In the genomic region with DNA sequence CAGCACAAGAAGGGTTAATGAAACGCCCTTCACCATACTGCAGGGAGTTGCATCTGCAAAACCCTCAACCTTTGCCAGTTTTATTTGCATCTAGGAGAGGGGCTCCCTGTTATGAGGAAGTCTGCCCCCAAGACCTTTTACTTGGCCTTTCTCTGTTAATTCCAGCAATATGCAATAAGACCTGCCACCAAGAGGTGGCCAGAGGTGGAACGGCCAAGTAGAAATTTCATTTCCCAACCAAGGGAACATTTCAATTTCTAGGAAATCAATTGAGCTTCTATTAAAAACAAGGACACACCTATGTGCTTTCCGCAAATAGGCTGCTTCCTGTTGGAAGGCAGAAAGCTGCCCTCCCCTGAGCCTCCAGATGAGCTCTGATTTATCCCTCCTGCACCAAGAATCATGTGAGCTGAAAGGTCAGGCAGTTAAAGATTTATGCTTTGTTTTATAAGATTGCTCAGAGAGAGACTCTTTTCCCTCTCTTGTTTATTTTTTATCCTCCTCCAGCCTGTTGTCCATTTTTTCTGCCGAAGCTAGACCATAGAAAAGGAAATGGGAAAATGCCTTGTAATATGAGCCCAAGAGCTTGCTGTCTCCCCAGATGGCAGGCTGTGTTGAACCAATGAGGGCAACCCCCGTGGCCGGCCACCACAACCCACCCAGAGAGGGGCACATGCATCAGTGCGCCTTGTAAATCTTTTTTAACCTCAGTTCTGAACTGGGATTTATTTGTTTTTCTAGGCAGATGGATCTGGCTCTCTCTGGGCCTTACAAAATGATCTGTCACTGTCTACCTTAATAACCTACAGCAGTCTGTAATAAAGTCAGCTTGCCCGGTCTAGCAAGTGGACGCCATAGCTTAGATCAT, we compare ENCODE assay signal across 18 cellular contexts.
DNase-seq lines count a peak whose midpoint lies in the region; ATAC-seq and TF ChIP-seq lines count a peak whose summit lies in the region.
"Had no signal": no experiment of that assay in that cellular context is flagged by ENCODE, and none has a peak within 500 bp of the region (broad histone marks: within the 10 kb centered on the region; RNA-seq: fewer than 3 reads in every experiment).

No MANE protein-coding gene starts in this region.

- peaks cover 4% of the 10 kb centered on the region for H3K27me3 Mint-ChIP-seq in neural progenitor cell (ENCODE audit: insufficient read depth, low read depth)
- H3K27me3 Mint-ChIP-seq in activated CD8-positive, alpha-beta T cell treated with anti-CD3 and anti-CD28 coated beads, Interleukin-2, amount 10 ng/mL, durations not matched to agents 7 days and 5 days (ENCODE audit: low read depth), result no peaks in the 10 kb centered on the region

- CTCF ChIA-PET in activated CD8-positive, alpha-beta T cell treated with anti-CD3 and anti-CD28 coated beads, Interleukin-2, amount 10 ng/mL, durations not matched to agents 7 days and 5 days (lab: Charles Lee), result no interaction called here

- TF ChIP-seq CTCF in HFF-Myc (IDR thresholded peaks at IDR 0.05; ENCODE audit: low read depth, low read length, missing control alignments), result no peak
- TF ChIP-seq CTCF in neural progenitor cell (IDR thresholded peaks at IDR 0.05), result no peak

- H3K9me3 ChIP-seq in BLaER1 treated with 17β-estradiol and CSF1 and Interleukin-3, amounts not matched to agents 10 nM and 100 nM (replicated peaks in 1 of 11), result peaks cover 8 to 55% (median 30%) of the 10 kb centered on the region in 11 experiments
- no peaks in the 10 kb centered on the region for H3K9me3 ChIP-seq in neural progenitor cell (ENCODE audit: low read depth)
- H3K9me3 ChIP-seq: mucosa of descending colon, stomach had no signal

- H3K36me3 ChIP-seq in BLaER1 treated with 17β-estradiol and CSF1 and Interleukin-3, amounts not matched to agents 10 nM and 100 nM, result peaks cover 0 to 4% (median 0%) of the 10 kb centered on the region in 11 experiments; a peak in 2 of 22 replicates
- no peaks in the 10 kb centered on the region for H3K36me3 ChIP-seq in neural progenitor cell
- H3K36me3 ChIP-seq: stomach had no signal

- H3K4me2 ChIP-seq in BLaER1 treated with 17β-estradiol and CSF1 and Interleukin-3, amounts not matched to agents 10 nM and 100 nM, result peak overlapping the region in 9 of 11 experiments; percentile 15 to 62 (median 50); a peak in 16 of 22 replicates
- H3K4me2 ChIP-seq in neural progenitor cell, result no peak overlapping the region

- H3K9ac ChIP-seq in BLaER1 treated with 17β-estradiol and CSF1 and Interleukin-3, amounts not matched to agents 10 nM and 100 nM, result no peak overlapping the region
- no peak overlapping the region for H3K9ac ChIP-seq in neural progenitor cell
- H3K9ac ChIP-seq: parathyroid adenoma had no signal

- POLR2A ChIA-PET in activated CD8-positive, alpha-beta T cell treated with anti-CD3 and anti-CD28 coated beads, Interleukin-2, amount 10 ng/mL, durations not matched to agents 7 days and 5 days (lab: Charles Lee), result no interaction called here

- H3K27me3 ChIP-seq in BLaER1 treated with 17β-estradiol and CSF1 and Interleukin-3, amounts not matched to agents 10 nM and 100 nM, result peaks cover 0 to 62% (median 0%) of the 10 kb centered on the region in 11 experiments; a peak in 7 of 22 replicates
- H3K27me3 ChIP-seq in neural progenitor cell, result no peaks in the 10 kb centered on the region
- H3K27me3 ChIP-seq: stomach had no signal

- H3K4me3 Mint-ChIP-seq in neural progenitor cell, result no peak overlapping the region
- no peak overlapping the region for H3K4me3 Mint-ChIP-seq in activated CD8-positive, alpha-beta T cell treated with anti-CD3 and anti-CD28 coated beads, Interleukin-2, amount 10 ng/mL, durations not matched to agents 7 days and 5 days
- H3K4me3 Mint-ChIP-seq: activated CD4-positive, alpha-beta T cell treated with anti-CD3 and anti-CD28 coated beads for 36 hours had no signal

- no peaks in the 10 kb centered on the region for H3K36me3 Mint-ChIP-seq in neural progenitor cell
- H3K36me3 Mint-ChIP-seq in activated CD8-positive, alpha-beta T cell treated with anti-CD3 and anti-CD28 coated beads, Interleukin-2, amount 10 ng/mL, durations not matched to agents 7 days and 5 days (ENCODE audit: low read depth), result no peaks in the 10 kb centered on the region

- H3K79me2 ChIP-seq in neural progenitor cell (ENCODE audit: low read depth), result no peaks in the 10 kb centered on the region
- H3K79me2 ChIP-seq: parathyroid adenoma had no signal

- peaks cover 12% of the 10 kb centered on the region for H3K4me1 Mint-ChIP-seq in neural progenitor cell
- H3K4me1 Mint-ChIP-seq in activated CD8-positive, alpha-beta T cell treated with anti-CD3 and anti-CD28 coated beads, Interleukin-2, amount 10 ng/mL, durations not matched to agents 7 days and 5 days (ENCODE audit: low read depth), result peaks cover 15% of the 10 kb centered on the region

- ATAC-seq in activated CD8-positive, alpha-beta T cell treated with anti-CD3 and anti-CD28 coated beads, Interleukin-2, amount 10 ng/mL, durations not matched to agents 7 days and 5 days, result no peak
- ATAC-seq: activated CD4-positive, alpha-beta T cell treated with anti-CD3 and anti-CD28 coated beads for 36 hours; left cardiac atrium; mucosa of descending colon; Right ventricle myocardium inferior had no signal

- no peak overlapping the region for H3K27ac Mint-ChIP-seq in neural progenitor cell
- H3K27ac Mint-ChIP-seq in activated CD8-positive, alpha-beta T cell treated with anti-CD3 and anti-CD28 coated beads, Interleukin-2, amount 10 ng/mL, durations not matched to agents 7 days and 5 days, result no peak overlapping the region
- H3K27ac Mint-ChIP-seq: activated CD4-positive, alpha-beta T cell treated with anti-CD3 and anti-CD28 coated beads for 36 hours had no signal

- no peak overlapping the region for H3K4me3 ChIP-seq in BLaER1 treated with 17β-estradiol and CSF1 and Interleukin-3, amounts not matched to agents 10 nM and 100 nM
- H3K4me3 ChIP-seq in HFF-Myc (replicated peaks; ENCODE audit: low read depth, low read length) (no peak overlapping the region), neural progenitor cell (no peak overlapping the region)
- H3K4me3 ChIP-seq: mucosa of descending colon, stomach had no signal

- peaks cover 21% of the 10 kb centered on the region for H3F3A ChIP-seq in neural progenitor cell (ENCODE audit: low read depth)

- H2AFZ ChIP-seq in neural progenitor cell (replicated peaks), result peak overlapping the region; percentile 48
- H2AFZ ChIP-seq: parathyroid adenoma had no signal

- H3K27ac ChIP-seq in BLaER1 treated with 17β-estradiol and CSF1 and Interleukin-3, amounts not matched to agents 10 nM and 100 nM, result peak overlapping the region in 1 of 11 experiments; percentile 26; a peak in 1 of 22 replicates
- no peak overlapping the region for H3K27ac ChIP-seq in neural progenitor cell
- H3K27ac ChIP-seq: parathyroid adenoma, stomach had no signal

- peaks cover 3% of the 10 kb centered on the region for H3K9me3 Mint-ChIP-seq in neural progenitor cell
- peaks cover 1% of the 10 kb centered on the region for H3K9me3 Mint-ChIP-seq in activated CD8-positive, alpha-beta T cell treated with anti-CD3 and anti-CD28 coated beads, Interleukin-2, amount 10 ng/mL, durations not matched to agents 7 days and 5 days (ENCODE audit: insufficient read depth)

- peaks cover 28 to 60% (median 50%) of the 10 kb centered on the region in 10 experiments for H3K4me1 ChIP-seq in BLaER1 treated with 17β-estradiol and CSF1 and Interleukin-3, amounts not matched to agents 10 nM and 100 nM
- H3K4me1 ChIP-seq in neural progenitor cell, result peaks cover 23% of the 10 kb centered on the region
- H3K4me1 ChIP-seq: parathyroid adenoma, stomach had no signal

- H4K20me1 ChIP-seq in BLaER1 treated with 17β-estradiol and CSF1 and Interleukin-3, amounts not matched to agents 10 nM and 100 nM, result peaks cover 0 to 8% (median 0%) of the 10 kb centered on the region in 11 experiments; a peak in 2 of 22 replicates
- no peaks in the 10 kb centered on the region for H4K20me1 ChIP-seq in neural progenitor cell (ENCODE audit: low read depth)

- DNase-seq in HFF-Myc (ENCODE audit: extremely low read depth, low read depth), result peak; percentile 5
- DNase-seq in brain pericyte (ENCODE audit: low read depth, low spot score), result peak; percentile 11
- no peak for DNase-seq in neural progenitor cell (ENCODE audit: low spot score)
- no peak for DNase-seq in NCI-H345 treated with DMSO at 0.1 percent for 48 hours (lab: John Stamatoyannopoulos, UW; ENCODE audit: unreplicated experiment)
- no peak for DNase-seq in UCSD-AML1 (lab: John Stamatoyannopoulos, UW; ENCODE audit: unreplicated experiment)
- DNase-seq in activated CD8-positive, alpha-beta T cell treated with anti-CD3 and anti-CD28 coated beads, Interleukin-2, amount 10 ng/mL, durations not matched to agents 7 days and 5 days, result no peak
- no peak for DNase-seq in NCI-H2081 treated with DMSO at 0.1 percent for 48 hours (lab: John Stamatoyannopoulos, UW)
- DNase-seq: activated CD4-positive, alpha-beta T cell treated with anti-CD3 and anti-CD28 coated beads for 36 hours; activated naive CD4-positive, alpha-beta T cell treated with Interleukin-2 at 50 U/mL for 16 hours; left cardiac atrium; mucosa of descending colon; NCI-H1694; stimulated activated CD4-positive, alpha-beta T cell treated with anti-CD3 and anti-CD28 coated beads, Interleukin-15, amount 100 ng/mL, for 24 hours; stomach; T-helper 2 cell had no signal

Comparison
In these comparisons a context has a peak if more than half of its experiments do, and no peak if none do; other contexts are left out.
1. DNase-seq: peak in HFF-Myc (single experiment) and brain pericyte (single experiment); none in neural progenitor cell (single experiment), NCI-H345 treated with DMSO at 0.1 percent for 48 hours (single experiment), UCSD-AML1 (single experiment), activated CD8-positive, alpha-beta T cell treated with anti-CD3 and anti-CD28 coated beads, Interleukin-2, amount 10 ng/mL, durations not matched to agents 7 days and 5 days (single experiment) and NCI-H2081 treated with DMSO at 0.1 percent for 48 hours (single experiment).